ENCODE assay signal across 8 cellular contexts in genomic region chr6:130282234-130282995, GRCh38. TPM values are rescaled to one million over a fixed set of nuclear protein-coding genes. Genes with fewer than 3 reads are reported as not detected.
A peak's percentile ranks its signal among the peaks of the same experiment; 100 is the strongest.
DNase-seq lines count a peak whose midpoint lies in the region; ATAC-seq and TF ChIP-seq lines count a peak whose summit lies in the region.

No MANE protein-coding gene starts in this region.

- peak; percentile 20 for TF ChIP-seq CTCF in kidney epithelial cell (IDR thresholded peaks at IDR 0.05; ENCODE audit: insufficient read depth, low read length, poor library complexity, severe bottlenecking)
- no peak for TF ChIP-seq CTCF in mesothelial cell of epicardium (IDR thresholded peaks at IDR 0.05; ENCODE audit: unreplicated experiment)

- H3K36me3 ChIP-seq in kidney epithelial cell (ENCODE audit: control insufficient read depth, insufficient read depth, low read length), result no peaks in the 10 kb centered on the region

- H3K36me3 Mint-ChIP-seq in activated T-cell treated with anti-CD3 and anti-CD28 coated beads, Interleukin-2, amount 50 U/mL, for 24 hours (ENCODE audit: low read depth), result no peaks in the 10 kb centered on the region
- H3K36me3 Mint-ChIP-seq in T-helper 17 cell (ENCODE audit: low read depth) (peaks cover 3% of the 10 kb centered on the region), mesothelial cell of epicardium (no peaks in the 10 kb centered on the region)

- H3K9me3 Mint-ChIP-seq in activated T-cell treated with anti-CD3 and anti-CD28 coated beads, Interleukin-2, amount 50 U/mL, for 24 hours, result peaks cover 1% of the 10 kb centered on the region
- peaks cover 10% of the 10 kb centered on the region for H3K9me3 Mint-ChIP-seq in mesothelial cell of epicardium

- intact Hi-C loops in Right ventricle myocardium inferior (cut with DNase I), result no loop called here

- H3K4me1 Mint-ChIP-seq in activated T-cell treated with anti-CD3 and anti-CD28 coated beads, Interleukin-2, amount 50 U/mL, for 24 hours (ENCODE audit: low read depth), result peaks cover 7% of the 10 kb centered on the region
- H3K4me1 Mint-ChIP-seq in T-helper 17 cell (peaks cover 10% of the 10 kb centered on the region), mesothelial cell of epicardium (no peaks in the 10 kb centered on the region)

- no peaks in the 10 kb centered on the region for H3K27me3 Mint-ChIP-seq in activated T-cell treated with anti-CD3 and anti-CD28 coated beads, Interleukin-2, amount 50 U/mL, for 24 hours
- H3K27me3 Mint-ChIP-seq in T-helper 17 cell, result no peaks in the 10 kb centered on the region
- H3K27me3 Mint-ChIP-seq in mesothelial cell of epicardium (ENCODE audit: low read depth), result peaks cover 2% of the 10 kb centered on the region

- no peaks in the 10 kb centered on the region for H3K27me3 ChIP-seq in kidney epithelial cell (ENCODE audit: control insufficient read depth, insufficient read depth, low read length)

- H3K4me3 Mint-ChIP-seq in activated T-cell treated with anti-CD3 and anti-CD28 coated beads, Interleukin-2, amount 50 U/mL, for 24 hours, result no peak overlapping the region
- H3K4me3 Mint-ChIP-seq in T-helper 17 cell (no peak overlapping the region), mesothelial cell of epicardium (no peak overlapping the region)

- peaks cover 1% of the 10 kb centered on the region for H3K9me3 ChIP-seq in T-helper 17 cell (ENCODE audit: control insufficient read depth, low read length, poor library complexity, severe bottlenecking)

- ATAC-seq in HG02938 (IDR thresholded peaks at IDR 0.05; ENCODE audit: unreplicated experiment), result peak; percentile 79
- peak; percentile 77 for ATAC-seq in T-helper 17 cell
- no peak for ATAC-seq in Right ventricle myocardium inferior

- H3K27ac Mint-ChIP-seq in activated T-cell treated with anti-CD3 and anti-CD28 coated beads, Interleukin-2, amount 50 U/mL, for 24 hours, result no peak overlapping the region
- H3K27ac Mint-ChIP-seq in T-helper 17 cell (peak overlapping the region; percentile 84), mesothelial cell of epicardium (no peak overlapping the region)

- no peak overlapping the region for H3K4me3 ChIP-seq in kidney epithelial cell (ENCODE audit: low read depth, low read length)

- DNase-seq in activated T-cell treated with anti-CD3 and anti-CD28 coated beads for 4 hours (peak; percentile 10), T-helper 17 cell (no peak), kidney epithelial cell (ENCODE audit: low read depth) (no peak), T-helper 9 cell (no peak), Right ventricle myocardium inferior (ENCODE audit: missing footprints) (no peak), mesothelial cell of epicardium (ENCODE audit: low spot score in 2 of 2, unreplicated experiment in 2 of 2) (no peak)
- DNase-seq in activated T-cell treated with anti-CD3 and anti-CD28 coated beads, Interleukin-2, amount 50 U/mL, for 24 hours, result no peak

RNA-seq across cellular contexts. Expression of gene SAMD3, which starts 59.7 kb away (rescaled TPM):
- total RNA-seq in T-helper 17 cell (10 to 100 TPM; 14.5 to 30.0 TPM), kidney epithelial cell (0.07 TPM in 1 of 2 replicates, not detected in the other), Right ventricle myocardium inferior (0.95 TPM), mesothelial cell of epicardium (0.38 to 0.49 TPM (median 0.47 TPM) in 3 replicates)
